In the genomic region with DNA sequence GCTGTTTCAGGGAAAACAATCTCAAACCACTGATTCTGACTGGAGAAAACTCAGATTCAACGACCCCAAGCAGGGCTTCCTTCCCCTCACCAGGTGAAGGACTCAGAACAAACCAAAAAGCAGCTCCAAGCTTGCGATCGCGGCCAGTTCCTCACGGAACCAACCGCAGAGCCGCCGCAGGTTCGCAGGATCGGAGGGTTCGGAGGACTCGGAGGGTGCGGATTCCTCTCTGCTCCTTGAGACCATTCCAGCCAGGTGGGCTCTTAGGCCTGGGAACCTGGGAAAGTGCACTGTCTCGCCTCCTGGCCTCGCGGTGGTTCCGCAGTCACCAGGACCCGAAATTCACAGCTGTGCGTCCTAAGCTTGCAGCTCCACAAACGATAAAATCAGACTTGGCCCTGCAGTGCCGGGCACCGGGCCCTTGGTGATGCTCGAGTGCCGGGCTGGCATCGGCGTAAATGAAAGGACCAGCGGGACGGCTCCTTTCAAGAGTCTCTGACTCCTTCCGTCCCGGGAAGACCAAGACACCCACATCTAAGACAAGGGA, we compare ENCODE assay signal across 8 cellular contexts.
DNase-seq lines count a peak whose midpoint lies in the region; ATAC-seq, FAIRE-seq and TF ChIP-seq lines count a peak whose summit lies in the region.

No MANE protein-coding gene starts in this region.

- H2AFZ ChIP-seq in HepG2 (ENCODE audit: low read length) = peak overlapping the region; percentile 98

- H3K27me3 ChIP-seq in HepG2 (ENCODE audit: control insufficient read depth in 1 of 2, insufficient read depth in 2 of 2, low read length in 2 of 2) = peaks cover 0 to 9% of the 10 kb centered on the region in 2 experiments; a peak in 2 of 5 replicates

- no peaks in the 10 kb centered on the region for H3K9me3 ChIP-seq in HepG2 (ENCODE audit: low read length)

- TF ChIP-seq POLR2A in GM18526 (IDR thresholded peaks at IDR 0.05; ENCODE audit: extremely low read depth, insufficient read length) = peak; percentile 9
- no peak for TF ChIP-seq POLR2A in HepG2 (IDR thresholded peaks at IDR 0.05; ENCODE audit: insufficient read depth in 1 of 2, low read depth in 2 of 2, low read length in 2 of 2)

- TF ChIP-seq EP300 in HepG2 (IDR thresholded peaks at IDR 0.05; ENCODE audit: low read depth in 2 of 2, low read length in 2 of 2) (no peak), HepG2 (CRISPR knock-in tag; IDR thresholded peaks at IDR 0.05; ENCODE audit: borderline replicate concordance) (no peak)

- H3K27ac ChIP-seq in HepG2 (ENCODE audit: extremely low read length, insufficient read depth, low read length) = peak overlapping the region; percentile 50

- peak overlapping the region; percentile 86 to 100 (median 97) for H3K4me3 ChIP-seq in HepG2 (replicated peaks in 1 of 3; ENCODE audit: insufficient read depth in 1 of 3, low read depth in 2 of 3, low read length in 3 of 3)

- peak overlapping the region; percentile 98 for H3K4me2 ChIP-seq in HepG2 (ENCODE audit: low read depth, low read length)

- peaks cover 19% of the 10 kb centered on the region for H3K4me1 ChIP-seq in HepG2 (ENCODE audit: insufficient read depth, low read length)

- intact Hi-C loops in HepG2 (cut with micrococcal nuclease; ENCODE audit: unreplicated experiment) = loop anchor here (5.0 kb wide), 2 partner anchors 50 to 725 kb away; no protein-coding TSS in a partner anchor

- peak; percentile 43 for FAIRE-seq in HepG2 (lab: Jason Lieb, UNC)

- peak; percentile 58 for TF ChIP-seq CTCF in HepG2 (CRISPR knock-in tag; IDR thresholded peaks at IDR 0.05)

- no TSS peak for BruUV-seq in HepG2 (replicated peaks; lab: Mats Ljungman, UMichigan)

- in situ Hi-C loops in HepG2 (cut with HindIII; ENCODE audit: extremely low pct_ligation_motif_present, low pct_unique_long_range_greater_than_20kb) = loop anchor here (10.0 kb wide), 2 partner anchors 327 to 727 kb away; no protein-coding TSS in a partner anchor

- H3K79me2 ChIP-seq in HepG2 (ENCODE audit: insufficient read depth, low read length) = no peaks in the 10 kb centered on the region

- no peaks in the 10 kb centered on the region for H3K36me3 ChIP-seq in HepG2 (replicated peaks in 1 of 2; ENCODE audit: control insufficient read depth in 1 of 2, insufficient read depth in 2 of 2, low read length in 2 of 2)

- H3K9ac ChIP-seq in HepG2 (ENCODE audit: insufficient read depth, low read depth, low read length) = peak overlapping the region; percentile 72

- CTCF ChIA-PET in HepG2 (lab: Yijun Ruan, JAX; ENCODE audit: low intra/inter-chr PET ratio, low total read pairs) = no interaction called here

- DNase-seq in AG08395 (ENCODE audit: low spot score) = peak; percentile 85
- peak; percentile 75 for DNase-seq in NCI-H226
- peak; percentile 65 to 73 for DNase-seq in activated CD4-positive, alpha-beta T cell treated with anti-CD3 and anti-CD28 coated beads for 4 hours
- DNase-seq in dedifferentiated amniotic fluid mesenchymal stem cell (ENCODE audit: extremely low spot score) = peak; percentile 89
- peak; percentile 65 for DNase-seq in HepG2 (ENCODE audit: low spot score)
- DNase-seq in stimulated activated CD4-positive, alpha-beta T cell treated with anti-CD3 and anti-CD28 coated beads, Interleukin-2, amount 100 ng/mL, for 48 hours = peak; percentile 64 to 66

- POLR2A ChIA-PET in HepG2 (lab: Yijun Ruan, JAX) = interaction anchor here (0.7 to 1.6 kb wide), 5 partner anchors 31 to 715 kb away, joined by 3 to 4 read pairs (median 3); a partner anchor contains a TSS

- peak; percentile 61 for TF ChIP-seq RAD21 in HepG2 (CRISPR knock-in tag; IDR thresholded peaks at IDR 0.05)

- WGBS in HepG2 (ENCODE audit: low lambda C conversion rate) = 0% methylated on average over 15 of the region's 30 CpGs

- H4K20me1 ChIP-seq in HepG2 (ENCODE audit: insufficient read depth, low read length) = no peaks in the 10 kb centered on the region

- ATAC-seq in HG03095 (IDR thresholded peaks at IDR 0.05; ENCODE audit: unreplicated experiment) (peak; percentile 55), HepG2 (peak; percentile 91)

TF ChIP-seq in HepG2, 621 proteins besides CTCF, POLR2A, EP300 and RAD21 (continues in another document):
- TF ChIP-seq CHCHD3 (CRISPR knock-in tag; IDR thresholded peaks at IDR 0.05) (0 out of 2 replicates have a peak, but pooled peaks have one; percentile 53), MEF2D (CRISPR knock-in tag; IDR thresholded peaks at IDR 0.05) (no peak), ZNF460 (CRISPR knock-in tag; IDR thresholded peaks at IDR 0.05; ENCODE audit: borderline replicate concordance) (no peak), PAX8 (CRISPR knock-in tag; IDR thresholded peaks at IDR 0.05; ENCODE audit: borderline replicate concordance) (no peak), ZNF614 (CRISPR knock-in tag; IDR thresholded peaks at IDR 0.05; ENCODE audit: borderline replicate concordance) (no peak; the same call in 1 of the 2 replicates), ZNF253 (CRISPR knock-in tag; IDR thresholded peaks at IDR 0.05; ENCODE audit: borderline replicate concordance) (peak; percentile 33; the same call in 1 of the 2 replicates), ZNF720 (CRISPR knock-in tag; IDR thresholded peaks at IDR 0.05) (no peak), ZNF772 (CRISPR knock-in tag; IDR thresholded peaks at IDR 0.05) (no peak; the same call in 1 of the 2 replicates), NCOA1 (CRISPR knock-in tag; IDR thresholded peaks at IDR 0.05) (no peak), BORCS8-MEF2B (CRISPR knock-in tag; IDR thresholded peaks at IDR 0.05) (0 out of 2 replicates have a peak, but pooled peaks have one; percentile 32), CSRNP1 (CRISPR knock-in tag; IDR thresholded peaks at IDR 0.05) (no peak), MAFG (CRISPR knock-in tag; IDR thresholded peaks at IDR 0.05) (no peak), ZNF878 (CRISPR knock-in tag; IDR thresholded peaks at IDR 0.05) (no peak), GFI1 (CRISPR knock-in tag; IDR thresholded peaks at IDR 0.05; ENCODE audit: borderline replicate concordance) (no peak), ZFP37 (CRISPR knock-in tag; IDR thresholded peaks at IDR 0.05; ENCODE audit: borderline replicate concordance) (no peak), MAFF (IDR thresholded peaks at IDR 0.05; ENCODE audit: low read depth, low read length) (no peak), ZNF451 (CRISPR knock-in tag; IDR thresholded peaks at IDR 0.05) (no peak), EEA1 (CRISPR knock-in tag; IDR thresholded peaks at IDR 0.05; ENCODE audit: borderline replicate concordance) (no peak; the same call in 1 of the 2 replicates), EHMT2 (IDR thresholded peaks at IDR 0.05; ENCODE audit: borderline replicate concordance, low read depth, low read length) (no peak), KLF11 (CRISPR knock-in tag; IDR thresholded peaks at IDR 0.05) (no peak), ZNF547 (CRISPR knock-in tag; IDR thresholded peaks at IDR 0.05) (no peak), ZNF709 (CRISPR knock-in tag; IDR thresholded peaks at IDR 0.05) (peak; percentile 63; the same call in 1 of the 2 replicates), MZF1 (CRISPR knock-in tag; IDR thresholded peaks at IDR 0.05; ENCODE audit: borderline replicate concordance) (no peak)
- TF ChIP-seq, protein P1, sequence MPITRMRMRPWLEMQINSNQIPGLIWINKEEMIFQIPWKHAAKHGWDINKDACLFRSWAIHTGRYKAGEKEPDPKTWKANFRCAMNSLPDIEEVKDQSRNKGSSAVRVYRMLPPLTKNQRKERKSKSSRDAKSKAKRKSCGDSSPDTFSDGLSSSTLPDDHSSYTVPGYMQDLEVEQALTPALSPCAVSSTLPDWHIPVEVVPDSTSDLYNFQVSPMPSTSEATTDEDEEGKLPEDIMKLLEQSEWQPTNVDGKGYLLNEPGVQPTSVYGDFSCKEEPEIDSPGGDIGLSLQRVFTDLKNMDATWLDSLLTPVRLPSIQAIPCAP (CRISPR knock-in tag; IDR thresholded peaks at IDR 0.05; ENCODE audit: low read depth) = no peak
- TF ChIP-seq, protein P2, sequence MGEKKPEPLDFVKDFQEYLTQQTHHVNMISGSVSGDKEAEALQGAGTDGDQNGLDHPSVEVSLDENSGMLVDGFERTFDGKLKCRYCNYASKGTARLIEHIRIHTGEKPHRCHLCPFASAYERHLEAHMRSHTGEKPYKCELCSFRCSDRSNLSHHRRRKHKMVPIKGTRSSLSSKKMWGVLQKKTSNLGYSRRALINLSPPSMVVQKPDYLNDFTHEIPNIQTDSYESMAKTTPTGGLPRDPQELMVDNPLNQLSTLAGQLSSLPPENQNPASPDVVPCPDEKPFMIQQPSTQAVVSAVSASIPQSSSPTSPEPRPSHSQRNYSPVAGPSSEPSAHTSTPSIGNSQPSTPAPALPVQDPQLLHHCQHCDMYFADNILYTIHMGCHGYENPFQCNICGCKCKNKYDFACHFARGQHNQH (CRISPR knock-in tag; IDR thresholded peaks at IDR 0.05) = no peak
- TF ChIP-seq, protein P3, sequence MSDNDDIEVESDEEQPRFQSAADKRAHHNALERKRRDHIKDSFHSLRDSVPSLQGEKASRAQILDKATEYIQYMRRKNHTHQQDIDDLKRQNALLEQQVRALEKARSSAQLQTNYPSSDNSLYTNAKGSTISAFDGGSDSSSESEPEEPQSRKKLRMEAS (IDR thresholded peaks at IDR 0.05) = 0 out of 2 replicates have a peak, but pooled peaks have one; percentile 32
- TF ChIP-seq, protein P4, sequence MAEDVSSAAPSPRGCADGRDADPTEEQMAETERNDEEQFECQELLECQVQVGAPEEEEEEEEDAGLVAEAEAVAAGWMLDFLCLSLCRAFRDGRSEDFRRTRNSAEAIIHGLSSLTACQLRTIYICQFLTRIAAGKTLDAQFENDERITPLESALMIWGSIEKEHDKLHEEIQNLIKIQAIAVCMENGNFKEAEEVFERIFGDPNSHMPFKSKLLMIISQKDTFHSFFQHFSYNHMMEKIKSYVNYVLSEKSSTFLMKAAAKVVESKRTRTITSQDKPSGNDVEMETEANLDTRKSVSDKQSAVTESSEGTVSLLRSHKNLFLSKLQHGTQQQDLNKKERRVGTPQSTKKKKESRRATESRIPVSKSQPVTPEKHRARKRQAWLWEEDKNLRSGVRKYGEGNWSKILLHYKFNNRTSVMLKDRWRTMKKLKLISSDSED (CRISPR knock-in tag; IDR thresholded peaks at IDR 0.05) = no peak

Comparison
In these comparisons a context has a peak if more than half of its experiments do, and no peak if none do; other contexts are left out.
1. Peak in every context shown above with its lines: DNase-seq, ATAC-seq, H3K4me3 ChIP-seq and H3K27ac ChIP-seq.